ENCODE assay signal across 22 cellular contexts in the genomic region with DNA sequence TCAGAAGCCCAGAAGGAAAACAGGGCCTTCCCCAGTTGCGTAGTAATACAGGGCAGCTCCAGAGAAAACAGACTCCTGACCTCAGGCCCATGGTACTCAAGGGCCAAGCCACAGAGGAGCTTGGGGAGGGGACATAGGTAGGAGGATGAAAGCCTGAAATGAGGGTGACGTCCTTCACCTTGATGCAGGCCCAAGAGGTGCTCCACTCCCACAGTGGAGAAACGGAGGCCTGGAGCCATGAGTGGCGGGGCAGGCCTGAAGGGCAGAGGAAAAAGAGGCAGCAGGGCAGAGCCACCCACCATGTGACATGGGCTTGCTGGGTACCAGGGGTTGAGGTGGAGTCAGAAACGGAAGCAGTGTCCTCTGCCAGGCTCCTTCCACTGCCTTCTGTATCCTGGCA.
DNase-seq lines count a peak whose midpoint lies in the region; ATAC-seq, FAIRE-seq and TF ChIP-seq lines count a peak whose summit lies in the region.
"Had no signal": no experiment of that assay in that cellular context is flagged by ENCODE, and none has a peak within 500 bp of the region (broad histone marks: within the 10 kb centered on the region; RNA-seq: fewer than 3 reads in every experiment).

No MANE protein-coding gene starts in this region.

- in situ Hi-C loops in K562 (cut with MboI), result no loop called here

- no peak for TF ChIP-seq EP300 in K562 (IDR thresholded peaks at IDR 0.05; ENCODE audit: low read length)

- H3K9ac ChIP-seq in K562 (ENCODE audit: insufficient read depth in 1 of 2, low read depth in 2 of 2, low read length in 2 of 2), result peak overlapping the region; percentile 62 to 74; a peak in 3 of 4 replicates
- H3K9ac ChIP-seq in mesendoderm (ENCODE audit: low read length), result no peak overlapping the region
- H3K9ac ChIP-seq: GM23248, KMS-11 had no signal

- peak overlapping the region; percentile 45 for H2AK5ac ChIP-seq in mesendoderm (ENCODE audit: low read length)

- H3K4me2 ChIP-seq in K562 (ENCODE audit: insufficient read depth, low read length) (no peak overlapping the region), mesendoderm (ENCODE audit: low read length) (no peak overlapping the region), osteoblast (ENCODE audit: insufficient read depth, low read length) (no peak overlapping the region)
- H3K4me2 ChIP-seq: KMS-11 had no signal

- POLR2A ChIA-PET in K562 (lab: Yijun Ruan, JAX), result interaction anchor here (0.6 to 0.8 kb wide), 3 partner anchors 44 to 206 kb away, joined by 3 to 4 read pairs (median 3); no protein-coding TSS in a partner anchor

- peaks cover 0 to 19% (median 11%) of the 10 kb centered on the region in 7 donors for H3K9me3 Mint-ChIP-seq in CD14-positive monocyte
- H3K9me3 Mint-ChIP-seq in effector memory CD8-positive, alpha-beta T cell, result no peaks in the 10 kb centered on the region
- H3K9me3 Mint-ChIP-seq in activated naive CD4-positive, alpha-beta T cell treated with anti-CD3 and anti-CD28 coated beads for 36 hours, result no peaks in the 10 kb centered on the region
- H3K9me3 Mint-ChIP-seq: CD4-positive, alpha-beta memory T cell; HFFc6 had no signal

- H3K4ac ChIP-seq in mesendoderm (ENCODE audit: low read depth, low read length), result no peak overlapping the region

- peak overlapping the region; percentile 46 for H2AFZ ChIP-seq in K562 (ENCODE audit: low read depth, low read length)
- H2AFZ ChIP-seq in osteoblast (ENCODE audit: low read length), result no peak overlapping the region
- H2AFZ ChIP-seq: GM23248 had no signal

- H3K27ac ChIP-seq in K562 (ENCODE audit: extremely low read depth, low read depth, low read length) (peak overlapping the region; percentile 80), mesendoderm (ENCODE audit: low read depth, low read length) (no peak overlapping the region), osteoblast (ENCODE audit: low read depth, low read length) (no peak overlapping the region), psoas muscle (no peak overlapping the region)
- H3K27ac ChIP-seq: C4-2B, GM23248, KMS-11 had no signal

- H3K23ac ChIP-seq in mesendoderm (ENCODE audit: low read length), result no peak overlapping the region

- TF ChIP-seq RAD21 in K562 (CRISPR knock-in tag; conservative IDR thresholded peaks at IDR 0.05 in 1 of 2, IDR thresholded peaks at IDR 0.05 in 1 of 2), result no peak

- CTCF ChIA-PET in K562 (lab: Yijun Ruan, JAX; ENCODE audit: low intra/inter-chr PET ratio), result no interaction called here
- CTCF ChIA-PET in activated naive CD4-positive, alpha-beta T cell treated with anti-CD3 and anti-CD28 coated beads for 36 hours (lab: Charles Lee), result interaction anchor here (0.7 to 0.9 kb wide), 3 partner anchors 13 to 356 kb away, joined by 3 read pairs; no protein-coding TSS in a partner anchor

- H3K4me1 Mint-ChIP-seq in CD14-positive monocyte, result peaks cover 67% of the 10 kb centered on the region
- H3K4me1 Mint-ChIP-seq in effector memory CD8-positive, alpha-beta T cell (ENCODE audit: low read depth in 2 of 2), result peaks cover 0 to 8% of the 10 kb centered on the region in 2 donors
- H3K4me1 Mint-ChIP-seq in activated naive CD4-positive, alpha-beta T cell treated with anti-CD3 and anti-CD28 coated beads for 36 hours (ENCODE audit: low read depth), result no peaks in the 10 kb centered on the region

- peaks cover 5% of the 10 kb centered on the region for H3K9me1 ChIP-seq in K562 (ENCODE audit: control insufficient read depth, insufficient read depth, low read length)

- no peak overlapping the region for H3K18ac ChIP-seq in mesendoderm (ENCODE audit: low read length)

- no peak overlapping the region for H2BK120ac ChIP-seq in mesendoderm (ENCODE audit: low read depth, low read length)

- H3K4me3 ChIP-seq in K562, result no peak overlapping the region
- no peak overlapping the region for H3K4me3 ChIP-seq in mesendoderm (ENCODE audit: low read length)
- H3K4me3 ChIP-seq in osteoblast (ENCODE audit: insufficient read depth, low read length), result no peak overlapping the region
- H3K4me3 ChIP-seq in psoas muscle, result no peak overlapping the region
- H3K4me3 ChIP-seq: GM12878, GM23248 had no signal

- no peak overlapping the region for H3K4me3 Mint-ChIP-seq in CD14-positive monocyte
- no peak overlapping the region for H3K4me3 Mint-ChIP-seq in effector memory CD8-positive, alpha-beta T cell
- H3K4me3 Mint-ChIP-seq in activated naive CD4-positive, alpha-beta T cell treated with anti-CD3 and anti-CD28 coated beads for 36 hours, result no peak overlapping the region
- H3K4me3 Mint-ChIP-seq: CD4-positive, alpha-beta memory T cell; HFFc6 had no signal

- H2BK5ac ChIP-seq in mesendoderm (ENCODE audit: low read length), result no peak overlapping the region

- H4K20me1 ChIP-seq in K562 (replicated peaks; ENCODE audit: control insufficient read depth, insufficient read depth, low read length), result no peaks in the 10 kb centered on the region
- no peaks in the 10 kb centered on the region for H4K20me1 ChIP-seq in osteoblast (ENCODE audit: insufficient read depth, low read length)

- H3K79me2 ChIP-seq in K562 (ENCODE audit: control insufficient read depth, insufficient read depth, low read length) (no peaks in the 10 kb centered on the region), mesendoderm (ENCODE audit: control insufficient read depth, insufficient read depth, low read length) (no peaks in the 10 kb centered on the region), osteoblast (ENCODE audit: insufficient read depth, low read length) (no peaks in the 10 kb centered on the region)

- H3K27me3 ChIP-seq in K562 (ENCODE audit: control insufficient read depth in 2 of 2, insufficient read depth in 2 of 2, low read length in 2 of 2) (no peaks in the 10 kb centered on the region; a peak in 1 of 5 replicates), mesendoderm (ENCODE audit: insufficient read depth, low read length, poor library complexity) (no peaks in the 10 kb centered on the region), osteoblast (ENCODE audit: insufficient read depth, low read length) (peaks cover 37% of the 10 kb centered on the region), psoas muscle (ENCODE audit: insufficient read depth in 3 of 3, low read length in 2 of 3) (no peaks in the 10 kb centered on the region)
- H3K27me3 ChIP-seq: BE2C had no signal

- H4K8ac ChIP-seq in mesendoderm (ENCODE audit: low read depth, low read length), result no peak overlapping the region

- WGBS in K562 (ENCODE audit: insufficient coverage, low coverage, missing lambda C conversion rate), result 66% methylated on average over 5 of the region's 5 CpGs
- WGBS in mesendoderm (ENCODE audit: extremely low coverage, insufficient coverage, low lambda C conversion rate), result no CpG with 5 or more reads among the region's 5 CpGs
- WGBS in psoas muscle, 3 donors, result 86 to 98% (median 98%) methylated on average over 5 of the region's 5 CpGs

- no peak overlapping the region for H4K5ac ChIP-seq in mesendoderm (ENCODE audit: low read length)

- H3K36me3 ChIP-seq in K562 (ENCODE audit: control insufficient read depth, insufficient read depth, low read length) (no peaks in the 10 kb centered on the region), mesendoderm (ENCODE audit: control insufficient read depth, insufficient read depth, low read length) (no peaks in the 10 kb centered on the region), osteoblast (ENCODE audit: insufficient read depth, low read length) (no peaks in the 10 kb centered on the region), psoas muscle (ENCODE audit: insufficient read depth in 1 of 2, low read depth in 1 of 2) (no peaks in the 10 kb centered on the region)
- H3K36me3 ChIP-seq: BE2C had no signal

- H2BK15ac ChIP-seq in mesendoderm (replicated peaks; ENCODE audit: low read depth), result no peak overlapping the region

- BruUV-seq in K562 (replicated peaks; lab: Mats Ljungman, UMichigan), result no TSS peak

- peaks cover 3 to 5% (median 3%) of the 10 kb centered on the region in 3 donors for H3K27me3 Mint-ChIP-seq in CD14-positive monocyte (ENCODE audit: low read depth in 3 of 3)
- H3K27me3 Mint-ChIP-seq in effector memory CD8-positive, alpha-beta T cell, result no peaks in the 10 kb centered on the region
- no peaks in the 10 kb centered on the region for H3K27me3 Mint-ChIP-seq in activated naive CD4-positive, alpha-beta T cell treated with anti-CD3 and anti-CD28 coated beads for 36 hours (ENCODE audit: low read depth)

- no peak for TF ChIP-seq CTCF in CD14-positive monocyte (IDR thresholded peaks at IDR 0.05)
- no peak for TF ChIP-seq CTCF in K562 (IDR thresholded peaks at IDR 0.05 in 2 of 3, conservative IDR thresholded peaks at IDR 0.05 in 1 of 3; ENCODE audit: insufficient read depth in 2 of 3, low read depth in 1 of 3, low read length in 3 of 3)
- no peak for TF ChIP-seq CTCF in osteoblast (IDR thresholded peaks at IDR 0.05; ENCODE audit: extremely low read depth, low read depth, low read length)
- no peak for TF ChIP-seq CTCF in psoas muscle (IDR thresholded peaks at IDR 0.05)

- H3K9me3 ChIP-seq in K562 (replicated peaks; ENCODE audit: control insufficient read depth, insufficient read depth, low read depth, low read length) (no peaks in the 10 kb centered on the region), osteoblast (ENCODE audit: low read depth, low read length) (no peaks in the 10 kb centered on the region), psoas muscle (no peaks in the 10 kb centered on the region)
- H3K9me3 ChIP-seq: BE2C had no signal

- ATAC-seq in K562 (no peak), psoas muscle (no peak), HG03460 (IDR thresholded peaks at IDR 0.05; ENCODE audit: unreplicated experiment) (no peak)
- no peak for ATAC-seq in effector memory CD8-positive, alpha-beta T cell (replicated peaks)
- ATAC-seq: GM12878 had no signal

- TF ChIP-seq POLR2A in K562 (conservative IDR thresholded peaks at IDR 0.05), result no peak

- H3K56ac ChIP-seq in mesendoderm (ENCODE audit: low read length), result no peak overlapping the region

- DNase-seq in CD14-positive monocyte (ENCODE audit: low spot score) (no peak), K562 (ENCODE audit: extremely low read depth in 1 of 4, low spot score in 3 of 4) (no peak), mesendoderm (no peak), osteoblast (ENCODE audit: insufficient read length, low spot score, missing footprints) (peak; percentile 10), psoas muscle (no peak)
- no peak for DNase-seq in effector memory CD8-positive, alpha-beta T cell
- DNase-seq in activated naive CD4-positive, alpha-beta T cell treated with anti-CD3 and anti-CD28 coated beads for 36 hours, result no peak
- DNase-seq: BE2C; CD4-positive, alpha-beta memory T cell; DMS 273 treated with DMSO at 0.1 percent for 48 hours; DMS53; DND-41; EL; GM23248; HCEC 1CT; HFFc6 had no signal

- intact Hi-C loops in CD14-positive monocyte (cut with micrococcal nuclease) (loop anchor here in 1 of 2 donors (5.0 kb wide), 1 partner anchor 56 kb away; no protein-coding TSS in a partner anchor), K562 (cut with micrococcal nuclease) (loop anchor here (5.0 kb wide), 3 partner anchors 46 to 111 kb away; no protein-coding TSS in a partner anchor), psoas muscle (cut with DNase I) (no loop called here)
- intact Hi-C loops in activated naive CD4-positive, alpha-beta T cell treated with anti-CD3 and anti-CD28 coated beads for 36 hours (cut with micrococcal nuclease), result no loop called here

- peak overlapping the region; percentile 58 to 98 (median 95) for H3K27ac Mint-ChIP-seq in CD14-positive monocyte
- H3K27ac Mint-ChIP-seq in effector memory CD8-positive, alpha-beta T cell, result no peak overlapping the region
- no peak overlapping the region for H3K27ac Mint-ChIP-seq in activated naive CD4-positive, alpha-beta T cell treated with anti-CD3 and anti-CD28 coated beads for 36 hours
- H3K27ac Mint-ChIP-seq: CD4-positive, alpha-beta memory T cell; HFFc6 had no signal

- H3K36me3 Mint-ChIP-seq in CD14-positive monocyte, result peaks cover 5 to 23% of the 10 kb centered on the region in 2 donors
- H3K36me3 Mint-ChIP-seq in effector memory CD8-positive, alpha-beta T cell (ENCODE audit: insufficient read depth), result peaks cover 2% of the 10 kb centered on the region
- H3K36me3 Mint-ChIP-seq in activated naive CD4-positive, alpha-beta T cell treated with anti-CD3 and anti-CD28 coated beads for 36 hours (ENCODE audit: low read depth), result no peaks in the 10 kb centered on the region
- H3K36me3 Mint-ChIP-seq: CD4-positive, alpha-beta memory T cell had no signal

- peaks cover 1% of the 10 kb centered on the region for H3K79me1 ChIP-seq in mesendoderm (ENCODE audit: low read length)

- H3K4me1 ChIP-seq in K562 (replicated peaks in 1 of 2; ENCODE audit: control insufficient read depth in 2 of 2, insufficient read depth in 2 of 2, low read length in 2 of 2), result peaks cover 86 to 97% of the 10 kb centered on the region in 2 experiments
- H3K4me1 ChIP-seq in mesendoderm (ENCODE audit: control insufficient read depth, low read depth, low read length), result peaks cover 47% of the 10 kb centered on the region
- no peaks in the 10 kb centered on the region for H3K4me1 ChIP-seq in osteoblast (ENCODE audit: insufficient read depth, low read length)
- H3K4me1 ChIP-seq in psoas muscle, result no peaks in the 10 kb centered on the region
- H3K4me1 ChIP-seq: BE2C had no signal

- no peak for FAIRE-seq in K562 (lab: Jason Lieb, UNC)
- FAIRE-seq: GM12878, GM19239, H54 had no signal

Comparison
In these comparisons a context has a peak if more than half of its experiments do, and no peak if none do; other contexts are left out.
1. H3K27ac Mint-ChIP-seq: peak in CD14-positive monocyte (7 of 7); none in effector memory CD8-positive, alpha-beta T cell (0 of 2) and activated naive CD4-positive, alpha-beta T cell treated with anti-CD3 and anti-CD28 coated beads for 36 hours (single experiment).